ENCODE assay signal across 30 cellular contexts in genomic region chr18:10590412-10590811, GRCh38.
"Had no signal": no experiment of that assay in that cellular context is flagged by ENCODE, and none has a peak within 500 bp of the region (broad histone marks: within the 10 kb centered on the region; RNA-seq: fewer than 3 reads in every experiment).

No MANE protein-coding gene starts in this region.

- H3K4me1 ChIP-seq: foreskin keratinocyte, gastroesophageal sphincter, neural progenitor cell, parathyroid adenoma, right lobe of liver, stomach, thyroid gland, vagina had no signal

- H3K4me3 Mint-ChIP-seq: dendritic cell treated with granulocyte-macrophage colony-stimulating factor and Interleukin-4, amounts not matched to agents 40 ng/mL and 50 ng/mL, for 4 days; endodermal cell; mesothelial cell of epicardium; naive thymus-derived CD4-positive, alpha-beta T cell; nephron; neural progenitor cell had no signal

- ATAC-seq: esophagus mucosa; foreskin keratinocyte; gastroesophageal sphincter; heart left ventricle; left lobe of liver; mucosa of descending colon; naive thymus-derived CD4-positive, alpha-beta T cell; right lobe of liver had no signal

- H3K4me1 Mint-ChIP-seq: endodermal cell, mesothelial cell of epicardium, neural progenitor cell had no signal

- H3K4me3 ChIP-seq: gastroesophageal sphincter, heart left ventricle, hepatocyte, mucosa of descending colon, neural progenitor cell, right lobe of liver, smooth muscle cell, stomach, thyroid gland, vagina had no signal

- DNase-seq: effector CD8-positive, alpha-beta T cell; endodermal cell; foreskin keratinocyte; heart left ventricle; kidney; mesenchymal stem cell; mucosa of descending colon; naive thymus-derived CD4-positive, alpha-beta T cell; right lobe of liver; stimulated activated CD4-positive, alpha-beta T cell treated with anti-CD3 and anti-CD28 coated beads, Interleukin-12 subunit alpha, Interleukin-12 subunit beta, amount 100 ng/mL, for 4 hours; stimulated activated CD4-positive, alpha-beta T cell treated with anti-CD3 and anti-CD28 coated beads, Interleukin-1b, Interleukin-23, amount 100 ng/mL, for 48 hours; stimulated activated CD4-positive, alpha-beta T cell treated with anti-CD3 and anti-CD28 coated beads, Interleukin-4, amount 100 ng/mL, for 1 hour; stimulated activated CD8-positive, alpha-beta memory T cell treated with anti-CD3 and anti-CD28 coated beads, Interleukin-4, amount 100 ng/mL, for 48 hours; stimulated activated naive CD4-positive, alpha-beta T cell treated with Interleukin-2 at 50 U/mL for 16 hours; stomach; thyroid gland; trophoblast cell had no signal

- H3K36me3 Mint-ChIP-seq: mesothelial cell of epicardium, neural progenitor cell had no signal

- H2AFZ ChIP-seq: hepatocyte, neural progenitor cell, parathyroid adenoma had no signal

- H3K27ac ChIP-seq: epithelial cell of prostate, foreskin keratinocyte, gastroesophageal sphincter, heart left ventricle, hepatocyte, neural progenitor cell, parathyroid adenoma, right lobe of liver, stomach, thyroid gland, vagina had no signal

- H3K27me3 ChIP-seq: foreskin keratinocyte, gastroesophageal sphincter, heart left ventricle, hepatocyte, neural progenitor cell, right lobe of liver, stomach, thyroid gland, vagina had no signal

- H3K4me2 ChIP-seq: hepatocyte, neural progenitor cell, smooth muscle cell had no signal

- H3K27me3 Mint-ChIP-seq: dendritic cell treated with granulocyte-macrophage colony-stimulating factor and Interleukin-4, amounts not matched to agents 40 ng/mL and 50 ng/mL, for 4 days; progenitor cell of endocrine pancreas had no signal

- H3K27ac Mint-ChIP-seq: dendritic cell treated with granulocyte-macrophage colony-stimulating factor and Interleukin-4, amounts not matched to agents 40 ng/mL and 50 ng/mL, for 4 days; endodermal cell; mesothelial cell of epicardium; naive thymus-derived CD4-positive, alpha-beta T cell; nephron; neural progenitor cell; progenitor cell of endocrine pancreas had no signal

- H3K9me3 ChIP-seq: gastroesophageal sphincter, heart left ventricle, mucosa of descending colon, right lobe of liver, stomach, thyroid gland, vagina had no signal

- H3K9ac ChIP-seq: neural progenitor cell, parathyroid adenoma had no signal

- H3K79me2 ChIP-seq: hepatocyte, parathyroid adenoma had no signal

- H3K36me3 ChIP-seq: gastroesophageal sphincter, heart left ventricle, neural progenitor cell, right lobe of liver, stomach, thyroid gland, vagina had no signal
